ENCODE assay signal across 12 cellular contexts in genomic region chr2:38887902-38888554, GRCh38. TPM values are rescaled to one million over a fixed set of nuclear protein-coding genes. Genes with fewer than 3 reads are reported as not detected.
"Had no signal": no experiment of that assay in that cellular context is flagged by ENCODE, and none has a peak within 500 bp of the region (broad histone marks: within the 10 kb centered on the region; RNA-seq: fewer than 3 reads in every experiment).

No MANE protein-coding gene starts in this region.

- H3K9ac ChIP-seq: GM23248 had no signal

- H2AFZ ChIP-seq: GM23248, GM23338 had no signal

- H3K4me3 ChIP-seq: GM23248, GM23338, HAP-1 had no signal

- ATAC-seq: GM23338, HCT116 had no signal

- H3K9me3 ChIP-seq: HAP-1 had no signal

- FAIRE-seq: H1, H54 had no signal

- H3K4me2 ChIP-seq: GM23338 had no signal

- H3K27ac ChIP-seq: GM23248 had no signal

- DNase-seq: GM23248, GOT3, H7, H9, HCEC 1CT, HFFc6 had no signal

- H3K36me3 ChIP-seq: HAP-1 had no signal

- H3K4me1 ChIP-seq: HAP-1 had no signal

RNA-seq across cellular contexts. Expression of gene ARHGEF33, which starts 1.6 kb away (rescaled TPM):
- total RNA-seq: H4, H7 had no signal
